Comparison of ENCODE assay signal across 12 cellular contexts in the genomic region with DNA sequence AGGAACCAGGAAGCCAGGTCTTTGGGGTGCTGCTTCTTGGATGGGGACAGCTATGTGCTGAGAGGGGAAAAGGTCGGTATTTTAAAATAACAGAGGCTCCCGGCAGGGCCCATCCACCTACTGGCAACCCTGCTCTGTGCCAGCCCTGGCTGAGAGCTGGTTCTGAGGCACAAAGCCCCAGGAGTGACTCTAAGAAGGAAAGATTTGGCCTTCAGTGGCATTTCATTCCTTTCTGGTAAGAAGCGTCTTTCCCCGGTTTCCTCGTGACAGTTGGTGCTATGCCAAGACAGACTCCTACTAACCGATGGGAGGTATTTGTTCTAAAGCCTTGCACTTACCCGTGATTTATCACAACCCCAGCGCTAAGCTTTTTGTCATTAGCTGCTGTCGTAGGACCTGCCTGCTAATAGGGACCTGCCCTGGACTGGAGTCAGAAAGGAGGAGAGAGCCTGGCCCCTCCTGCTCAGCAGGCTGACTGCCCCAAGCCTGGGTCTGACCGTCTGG.
DNase-seq lines count a peak whose midpoint lies in the region; ATAC-seq, FAIRE-seq and TF ChIP-seq lines count a peak whose summit lies in the region.
"Had no signal": no experiment of that assay in that cellular context is flagged by ENCODE, and none has a peak within 500 bp of the region (broad histone marks: within the 10 kb centered on the region; RNA-seq: fewer than 3 reads in every experiment).

No MANE protein-coding gene starts in this region.

- H2BK20ac ChIP-seq in H1 (ENCODE audit: low read length), result no peak overlapping the region

- no peak for TF ChIP-seq RAD21 in A549 (conservative IDR thresholded peaks at IDR 0.05 in 1 of 2, IDR thresholded peaks at IDR 0.05 in 1 of 2)
- no peak for TF ChIP-seq RAD21 in H1 (IDR thresholded peaks at IDR 0.05 in 1 of 2, conservative IDR thresholded peaks at IDR 0.05 in 1 of 2; ENCODE audit: low read depth in 2 of 2, low read length in 2 of 2)

- FAIRE-seq in A549 (lab: Jason Lieb, UNC) (no peak), H1 (lab: Jason Lieb, UNC) (no peak)
- FAIRE-seq: pancreas had no signal

- no peaks in the 10 kb centered on the region for H3K27me3 ChIP-seq in H1 (replicated peaks in 1 of 4; ENCODE audit: control insufficient read depth in 3 of 4, extremely low read depth in 1 of 4, insufficient read depth in 3 of 4, low read length in 3 of 4)
- no peaks in the 10 kb centered on the region for H3K27me3 ChIP-seq in mucosa of stomach (ENCODE audit: control insufficient read depth, insufficient read depth, low read length)
- H3K27me3 ChIP-seq: pancreas had no signal

- H3K4me3 ChIP-seq in A549 (no peak overlapping the region), H1 (ENCODE audit: extremely low read depth in 1 of 4, insufficient read depth in 2 of 4, low read depth in 3 of 4, low read length in 4 of 4) (no peak overlapping the region), mucosa of stomach (ENCODE audit: low read length) (no peak overlapping the region)
- H3K4me3 ChIP-seq: pancreas had no signal

- H3K4me2 ChIP-seq in A549 (no peak overlapping the region), H1 (ENCODE audit: insufficient read depth in 1 of 2, low read depth in 2 of 2, low read length in 2 of 2) (no peak overlapping the region)

- no peak for TF ChIP-seq POLR2A in A549 (IDR thresholded peaks at IDR 0.05; ENCODE audit: low read length)
- no peak for TF ChIP-seq POLR2A in H1 (IDR thresholded peaks at IDR 0.05; ENCODE audit: control extremely low read depth in 1 of 2, low read depth in 2 of 2, low read length in 2 of 2)

- 0 out of 2 replicates have a peak overlapping the region, but pooled peaks have one; percentile 41 for H2AK5ac ChIP-seq in H1 (ENCODE audit: low read depth, low read length)

- H2BK12ac ChIP-seq in H1 (ENCODE audit: low read depth, low read length), result peak overlapping the region; percentile 91

- H3K36me3 Mint-ChIP-seq in activated naive CD4-positive, alpha-beta T cell treated with anti-CD3 and anti-CD28 coated beads, Interleukin-2, amount 50 U/mL, for 72 hours, result no peaks in the 10 kb centered on the region

- TF ChIP-seq EP300 in A549 (IDR thresholded peaks at IDR 0.05), result no peak
- TF ChIP-seq EP300 in H1 (IDR thresholded peaks at IDR 0.05; ENCODE audit: borderline replicate concordance in 1 of 2, low read depth in 2 of 2, low read length in 2 of 2), result no peak

- H3K18ac ChIP-seq in H1 (ENCODE audit: extremely low read depth, low read length), result peak overlapping the region; percentile 26

- H2BK5ac ChIP-seq in H1 (ENCODE audit: low read depth, low read length), result peak overlapping the region; percentile 85; the same call in 1 of the 2 replicates

- no peaks in the 10 kb centered on the region for H3K79me2 ChIP-seq in H1 (ENCODE audit: control insufficient read depth in 1 of 2, insufficient read depth in 2 of 2, low read length in 2 of 2)

- DNase-seq in A549 (ENCODE audit: low read depth in 1 of 2, low spot score in 1 of 2) (no peak), M059J (ENCODE audit: low read depth) (peak; percentile 32), H1 (ENCODE audit: low read depth in 1 of 2, low spot score in 2 of 2) (no peak)
- DNase-seq in activated effector memory CD4-positive, alpha-beta T cell treated with Interleukin-2 at 50 U/mL for 16 hours, result no peak
- no peak for DNase-seq in activated naive CD4-positive, alpha-beta T cell treated with anti-CD3 and anti-CD28 coated beads, Interleukin-2, amount 50 U/mL, for 72 hours (ENCODE audit: low spot score in 2 of 2)
- DNase-seq: pancreas; stimulated activated naive CD4-positive, alpha-beta T cell had no signal

- H3K27ac ChIP-seq in A549, result peak overlapping the region; percentile 52 to 78; a peak in 5 of 6 replicates
- H3K27ac ChIP-seq in H1 (ENCODE audit: low read depth, low read length), result no peak overlapping the region
- H3K27ac ChIP-seq: C4-2B, pancreas had no signal

- no peak overlapping the region for H2BK15ac ChIP-seq in H1 (ENCODE audit: low read length)

- H2BK120ac ChIP-seq in H1 (replicated peaks; ENCODE audit: low read depth, low read length), result no peak overlapping the region

- no peak overlapping the region for H2AFZ ChIP-seq in H1 (ENCODE audit: low read length)

- H3K79me1 ChIP-seq in H1 (ENCODE audit: low read depth, low read length), result no peaks in the 10 kb centered on the region

- H3K36me3 ChIP-seq in H1 (ENCODE audit: control insufficient read depth in 2 of 4, insufficient read depth in 4 of 4, low read length in 3 of 4), result no peaks in the 10 kb centered on the region
- H3K36me3 ChIP-seq in mucosa of stomach (ENCODE audit: control insufficient read depth, insufficient read depth, low read length), result no peaks in the 10 kb centered on the region
- H3K36me3 ChIP-seq: pancreas had no signal

- CTCF ChIA-PET in A549 (lab: Yijun Ruan, JAX) (interaction anchor here (1.7 kb wide), 1 partner anchor 11 kb away, joined by 4 read pairs; no protein-coding TSS in a partner anchor), H1 (lab: Charles Lee; ENCODE audit: partially characterized antibody) (interaction anchor here (0.6 to 2.7 kb wide), 9 partner anchors 8 to 157 kb away, joined by 3 to 19 read pairs (median 8); no protein-coding TSS in a partner anchor)

- H3K23me2 ChIP-seq in H1 (ENCODE audit: low read depth, low read length), result no peaks in the 10 kb centered on the region

- H4K8ac ChIP-seq in H1 (ENCODE audit: extremely low read depth, insufficient read depth, low read length), result no peak overlapping the region; the same call in 1 of the 2 replicates

- no peak overlapping the region for H4K91ac ChIP-seq in H1 (replicated peaks; ENCODE audit: insufficient read length, low read length)

- no peak overlapping the region for H3K27ac Mint-ChIP-seq in activated naive CD4-positive, alpha-beta T cell treated with anti-CD3 and anti-CD28 coated beads, Interleukin-2, amount 50 U/mL, for 72 hours
- H3K27ac Mint-ChIP-seq: activated T-helper 2 cell treated with anti-CD3 and anti-CD28 coated beads, Interferon-gamma antibody, Interleukin-2, Interleukin-4, amounts not matched to agents 10 μg/mL and 5 μg/mL and 100 μg/mL, durations not matched to agents 14 hours and 24 hours and 36 hours had no signal

- POLR2A ChIA-PET in A549 (lab: Yijun Ruan, JAX) (no interaction called here), H1 (lab: Charles Lee; ENCODE audit: partially characterized antibody) (interaction anchor here (0.9 to 1.4 kb wide), 2 partner anchors 12 to 124 kb away, joined by 3 to 4 read pairs; no protein-coding TSS in a partner anchor)

- H3K9me3 ChIP-seq in A549 (no peaks in the 10 kb centered on the region), H1 (ENCODE audit: insufficient read depth in 2 of 2, low read depth in 1 of 2, low read length in 1 of 2) (no peaks in the 10 kb centered on the region), mucosa of stomach (ENCODE audit: control insufficient read depth, low read length) (no peaks in the 10 kb centered on the region)
- H3K9me3 ChIP-seq: pancreas had no signal

- H3K23ac ChIP-seq in H1 (ENCODE audit: insufficient read length), result no peak overlapping the region

- ATAC-seq in A549 (no peak), HG03520 (IDR thresholded peaks at IDR 0.05; ENCODE audit: unreplicated experiment) (no peak), HG02840 (IDR thresholded peaks at IDR 0.05; ENCODE audit: low FRiP score, unreplicated experiment) (no peak)
- no peak for ATAC-seq in activated naive CD4-positive, alpha-beta T cell treated with anti-CD3 and anti-CD28 coated beads, Interleukin-2, amount 50 U/mL, for 72 hours

- no peak overlapping the region for H3K9ac ChIP-seq in H1 (replicated peaks in 1 of 4; ENCODE audit: extremely low read depth in 1 of 4, low read depth in 3 of 4, low read length in 3 of 4)
- peak overlapping the region; percentile 20 for H3K9ac ChIP-seq in mucosa of stomach (ENCODE audit: low read length)

- H4K20me1 ChIP-seq in H1 (replicated peaks in 1 of 2; ENCODE audit: control insufficient read depth in 1 of 2, insufficient read depth in 2 of 2, low read length in 2 of 2), result no peaks in the 10 kb centered on the region

- no peaks in the 10 kb centered on the region for H3K9me3 Mint-ChIP-seq in activated naive CD4-positive, alpha-beta T cell treated with anti-CD3 and anti-CD28 coated beads, Interleukin-2, amount 50 U/mL, for 72 hours
- H3K9me3 Mint-ChIP-seq: activated T-helper 2 cell treated with anti-CD3 and anti-CD28 coated beads, Interferon-gamma antibody, Interleukin-2, Interleukin-4, amounts not matched to agents 10 μg/mL and 5 μg/mL and 100 μg/mL, durations not matched to agents 14 hours and 24 hours and 36 hours had no signal

- no peak overlapping the region for H3K56ac ChIP-seq in H1 (replicated peaks; ENCODE audit: insufficient read length, low read depth, low read length)

- H3K4ac ChIP-seq in H1 (replicated peaks; ENCODE audit: insufficient read length, low read depth, low read length), result no peak overlapping the region

- WGBS in A549 (ENCODE audit: missing lambda C conversion rate), result 75% methylated on average over 9 of the region's 10 CpGs
- WGBS in H1 (ENCODE audit: extremely low coverage in 1 of 2, insufficient coverage in 1 of 2, insufficient read length in 1 of 2, insufficient replicate concordance in 2 of 2, low coverage in 1 of 2, low lambda C conversion rate in 2 of 2, missing lambda C conversion rate in 1 of 2), 2 experiments, result 71% methylated on average over 10 of the region's 10 CpGs; no CpG with 5 or more reads in 1 of the 2 experiments

- no peak overlapping the region for H4K5ac ChIP-seq in H1 (ENCODE audit: insufficient read length, low read depth, low read length)

- TF ChIP-seq CTCF in A549 (IDR thresholded peaks at IDR 0.05), result no peak
- no peak for TF ChIP-seq CTCF in H1 (IDR thresholded peaks at IDR 0.05; ENCODE audit: control extremely low read depth in 1 of 3, insufficient read depth in 1 of 3, low read depth in 1 of 3, low read length in 3 of 3)

- H3K4me1 ChIP-seq in A549, result peaks cover 24% of the 10 kb centered on the region
- peaks cover 3 to 17% (median 8%) of the 10 kb centered on the region in 4 experiments; a peak in 6 of 7 replicates for H3K4me1 ChIP-seq in H1 (replicated peaks in 1 of 4; ENCODE audit: control insufficient read depth in 3 of 4, insufficient read depth in 4 of 4, low read length in 3 of 4)
- peaks cover 19% of the 10 kb centered on the region for H3K4me1 ChIP-seq in mucosa of stomach (ENCODE audit: control insufficient read depth, insufficient read depth, low read length)
- H3K4me1 ChIP-seq: pancreas had no signal

- H3K14ac ChIP-seq in H1 (ENCODE audit: insufficient read length), result no peak overlapping the region

TF ChIP-seq in A549, 52 proteins besides CTCF, POLR2A, EP300 and RAD21 (continues in another document):
- no peak for TF ChIP-seq JUNB (IDR thresholded peaks at IDR 0.05)
- no peak for TF ChIP-seq SMC3 (IDR thresholded peaks at IDR 0.05)

TF ChIP-seq in H1, 55 proteins besides CTCF, POLR2A, EP300 and RAD21 (continues in another document):
- TF ChIP-seq HDAC6 (IDR thresholded peaks at IDR 0.05; ENCODE audit: low read depth, low read length) (no peak), TAF7 (optimal IDR thresholded peaks at IDR 0.05; ENCODE audit: borderline replicate concordance, low read depth, low read length) (no peak), TBP (IDR thresholded peaks at IDR 0.05; ENCODE audit: low read depth, low read length) (no peak), GTF2F1 (IDR thresholded peaks at IDR 0.05; ENCODE audit: borderline replicate concordance, low read depth, low read length) (no peak), POU5F1 (IDR thresholded peaks at IDR 0.05; ENCODE audit: low read depth, low read length) (no peak), TAF1 (IDR thresholded peaks at IDR 0.05; ENCODE audit: low read depth, low read length) (no peak)
